13 cellular contexts compared by ENCODE assay signal in genomic region chr6:137148291-137149076, GRCh38. TPM values are rescaled to one million over a fixed set of nuclear protein-coding genes. Genes with fewer than 3 reads are reported as not detected.
DNase-seq lines count a peak whose midpoint lies in the region; ATAC-seq and TF ChIP-seq lines count a peak whose summit lies in the region.
"Had no signal": no experiment of that assay in that cellular context is flagged by ENCODE, and none has a peak within 500 bp of the region (broad histone marks: within the 10 kb centered on the region; RNA-seq: fewer than 3 reads in every experiment).

No MANE protein-coding gene starts in this region.

- no peak for TF ChIP-seq POLR2A in adrenal gland (IDR thresholded peaks at IDR 0.05)

- peak overlapping the region in 1 of 5 donors; percentile 8 for H3K27ac ChIP-seq in adrenal gland
- peak overlapping the region; percentile 39 for H3K27ac ChIP-seq in upper lobe of right lung
- H3K27ac ChIP-seq: ovary had no signal

- no peak overlapping the region for H3K4me3 Mint-ChIP-seq in WTC11
- H3K4me3 Mint-ChIP-seq: activated T-helper 1 cell treated with anti-CD3 and anti-CD28 coated beads, Interleukin-12 subunit alpha, Interleukin-12 subunit beta, Interleukin-2, Interleukin-4 antibody, amounts not matched to agents 30 ng/mL and 10 ng/mL and 1 ng/mL, durations not matched to agents 14 hours and 24 hours and 36 hours; stimulated activated naive CD8-positive, alpha-beta T cell treated with anti-CD3 and anti-CD28 coated beads, Interleukin-15, Interleukin-2, amounts not matched to agents 100 ng/mL and 50 ng/mL, for 24 hours had no signal

- DNase-seq in HS-5 (ENCODE audit: low read depth) (peak; percentile 79), adrenal gland (peak in 6 of 7 donors; percentile 49 to 75 (median 60)), left lobe of liver (ENCODE audit: low spot score) (peak; percentile 64), upper lobe of right lung (no peak), WTC11 (ENCODE audit: low spot score) (no peak), AG08396 (ENCODE audit: low spot score) (no peak), DMS53 (lab: John Stamatoyannopoulos, UW) (no peak)
- DNase-seq: DMS153, NCI-H1048, NCI-H526 treated with DMSO at 0.1 percent for 48 hours, ovary had no signal

- H3K27me3 Mint-ChIP-seq in WTC11 (ENCODE audit: low read depth): no peaks in the 10 kb centered on the region
- H3K27me3 Mint-ChIP-seq: stimulated activated naive CD8-positive, alpha-beta T cell treated with anti-CD3 and anti-CD28 coated beads, Interleukin-15, Interleukin-2, amounts not matched to agents 100 ng/mL and 50 ng/mL, for 24 hours had no signal

- intact Hi-C loops in adrenal gland (cut with DNase I) (no loop called here), upper lobe of right lung (cut with DNase I) (no loop called here)

- H3K27me3 ChIP-seq in adrenal gland (no peaks in the 10 kb centered on the region), upper lobe of right lung (no peaks in the 10 kb centered on the region)
- H3K27me3 ChIP-seq: ovary had no signal

- H3K36me3 ChIP-seq in adrenal gland (replicated peaks in 1 of 2) (no peaks in the 10 kb centered on the region), upper lobe of right lung (no peaks in the 10 kb centered on the region)
- H3K36me3 ChIP-seq: ovary had no signal

- peaks cover 38% of the 10 kb centered on the region for H3K9me3 Mint-ChIP-seq in WTC11
- H3K9me3 Mint-ChIP-seq: stimulated activated naive CD8-positive, alpha-beta T cell treated with anti-CD3 and anti-CD28 coated beads, Interleukin-15, Interleukin-2, amounts not matched to agents 100 ng/mL and 50 ng/mL, for 24 hours had no signal

- CTCF ChIA-PET in WTC11 (lab: Charles Lee): no interaction called here

- WGBS in adrenal gland, 4 donors: 30 to 58% (median 46%) methylated on average over 3 of the region's 3 CpGs

- H3K4me3 ChIP-seq in adrenal gland (no peak overlapping the region), upper lobe of right lung (no peak overlapping the region)
- H3K4me3 ChIP-seq: ovary had no signal

- no peaks in the 10 kb centered on the region for H3K9me3 ChIP-seq in adrenal gland (replicated peaks in 1 of 3)
- no peaks in the 10 kb centered on the region for H3K9me3 ChIP-seq in upper lobe of right lung
- H3K9me3 ChIP-seq: ovary had no signal

- POLR2A ChIA-PET in WTC11 (lab: Charles Lee): no interaction called here

- H3K4me1 ChIP-seq in adrenal gland (replicated peaks in 1 of 2) (no peaks in the 10 kb centered on the region), upper lobe of right lung (no peaks in the 10 kb centered on the region)

- H3K36me3 Mint-ChIP-seq in WTC11: no peaks in the 10 kb centered on the region

- no peak overlapping the region for H3K27ac Mint-ChIP-seq in WTC11
- H3K27ac Mint-ChIP-seq: activated T-helper 1 cell treated with anti-CD3 and anti-CD28 coated beads, Interleukin-12 subunit alpha, Interleukin-12 subunit beta, Interleukin-2, Interleukin-4 antibody, amounts not matched to agents 30 ng/mL and 10 ng/mL and 1 ng/mL, durations not matched to agents 14 hours and 24 hours and 36 hours; stimulated activated naive CD8-positive, alpha-beta T cell treated with anti-CD3 and anti-CD28 coated beads, Interleukin-15, Interleukin-2, amounts not matched to agents 100 ng/mL and 50 ng/mL, for 24 hours had no signal

- peak; percentile 92 for ATAC-seq in left lobe of liver
- ATAC-seq in upper lobe of right lung: peak; percentile 90
- no peak for ATAC-seq in WTC11

- H3K4me1 Mint-ChIP-seq in WTC11: no peaks in the 10 kb centered on the region

- TF ChIP-seq CTCF in adrenal gland (IDR thresholded peaks at IDR 0.05) (no peak), upper lobe of right lung (IDR thresholded peaks at IDR 0.05) (no peak), WTC11 (IDR thresholded peaks at IDR 0.05) (no peak)

TF ChIP-seq in WTC11, 78 proteins besides CTCF, POLR2A, EP300 and RAD21:
- no peak for TF ChIP-seq KAT7 (CRISPR knock-in tag; IDR thresholded peaks at IDR 0.05; ENCODE audit: borderline replicate concordance)
- no peak for TF ChIP-seq SOX15 (CRISPR knock-in tag; IDR thresholded peaks at IDR 0.05)
- TF ChIP-seq ZNF416 (CRISPR knock-in tag; IDR thresholded peaks at IDR 0.05): no peak
- TF ChIP-seq IRF1 (CRISPR knock-in tag; IDR thresholded peaks at IDR 0.05): no peak
- TF ChIP-seq, protein P1, sequence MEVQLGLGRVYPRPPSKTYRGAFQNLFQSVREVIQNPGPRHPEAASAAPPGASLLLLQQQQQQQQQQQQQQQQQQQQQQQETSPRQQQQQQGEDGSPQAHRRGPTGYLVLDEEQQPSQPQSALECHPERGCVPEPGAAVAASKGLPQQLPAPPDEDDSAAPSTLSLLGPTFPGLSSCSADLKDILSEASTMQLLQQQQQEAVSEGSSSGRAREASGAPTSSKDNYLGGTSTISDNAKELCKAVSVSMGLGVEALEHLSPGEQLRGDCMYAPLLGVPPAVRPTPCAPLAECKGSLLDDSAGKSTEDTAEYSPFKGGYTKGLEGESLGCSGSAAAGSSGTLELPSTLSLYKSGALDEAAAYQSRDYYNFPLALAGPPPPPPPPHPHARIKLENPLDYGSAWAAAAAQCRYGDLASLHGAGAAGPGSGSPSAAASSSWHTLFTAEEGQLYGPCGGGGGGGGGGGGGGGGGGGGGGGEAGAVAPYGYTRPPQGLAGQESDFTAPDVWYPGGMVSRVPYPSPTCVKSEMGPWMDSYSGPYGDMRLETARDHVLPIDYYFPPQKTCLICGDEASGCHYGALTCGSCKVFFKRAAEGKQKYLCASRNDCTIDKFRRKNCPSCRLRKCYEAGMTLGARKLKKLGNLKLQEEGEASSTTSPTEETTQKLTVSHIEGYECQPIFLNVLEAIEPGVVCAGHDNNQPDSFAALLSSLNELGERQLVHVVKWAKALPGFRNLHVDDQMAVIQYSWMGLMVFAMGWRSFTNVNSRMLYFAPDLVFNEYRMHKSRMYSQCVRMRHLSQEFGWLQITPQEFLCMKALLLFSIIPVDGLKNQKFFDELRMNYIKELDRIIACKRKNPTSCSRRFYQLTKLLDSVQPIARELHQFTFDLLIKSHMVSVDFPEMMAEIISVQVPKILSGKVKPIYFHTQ (CRISPR knock-in tag; IDR thresholded peaks at IDR 0.05): no peak
- TF ChIP-seq GTF2I (CRISPR knock-in tag; conservative IDR thresholded peaks at IDR 0.05): no peak
- TF ChIP-seq, protein P2, sequence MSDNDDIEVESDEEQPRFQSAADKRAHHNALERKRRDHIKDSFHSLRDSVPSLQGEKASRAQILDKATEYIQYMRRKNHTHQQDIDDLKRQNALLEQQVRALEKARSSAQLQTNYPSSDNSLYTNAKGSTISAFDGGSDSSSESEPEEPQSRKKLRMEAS (CRISPR knock-in tag; IDR thresholded peaks at IDR 0.05): no peak
- no peak for TF ChIP-seq ESRRA (CRISPR knock-in tag; IDR thresholded peaks at IDR 0.05; ENCODE audit: borderline replicate concordance)
- no peak for TF ChIP-seq ZNF219 (CRISPR knock-in tag; IDR thresholded peaks at IDR 0.05; ENCODE audit: borderline replicate concordance)
- no peak for TF ChIP-seq ZNF281 (CRISPR knock-in tag; IDR thresholded peaks at IDR 0.05)
- TF ChIP-seq SMAD3 (CRISPR knock-in tag; IDR thresholded peaks at IDR 0.05; ENCODE audit: borderline replicate concordance): no peak
- no peak for TF ChIP-seq TCF7 (CRISPR knock-in tag; IDR thresholded peaks at IDR 0.05; ENCODE audit: low read depth)
- TF ChIP-seq NR1H2 (CRISPR knock-in tag; IDR thresholded peaks at IDR 0.05): no peak
- no peak for TF ChIP-seq HMGA2 (CRISPR knock-in tag; IDR thresholded peaks at IDR 0.05)
- no peak for TF ChIP-seq ZNF423 (CRISPR knock-in tag; IDR thresholded peaks at IDR 0.05)

RNA-seq across cellular contexts. Expression of gene IL22RA2, which starts 25.0 kb away (rescaled TPM):
- total RNA-seq in adrenal gland: not detected
- not detected for polyA plus RNA-seq in adrenal gland
- not detected for total RNA-seq in left lobe of liver
- total RNA-seq in upper lobe of right lung: not detected
- not detected in 3 replicates for total RNA-seq in WTC11 (2021)
- total RNA-seq: activated T-helper 1 cell treated with anti-CD3 and anti-CD28 coated beads, Interleukin-12 subunit alpha, Interleukin-12 subunit beta, Interleukin-2, Interleukin-4 antibody, amounts not matched to agents 30 ng/mL and 10 ng/mL and 1 ng/mL, durations not matched to agents 14 hours and 24 hours and 36 hours; ovary had no signal
- polyA plus RNA-seq: ovary had no signal

Comparison
In these comparisons a context has a peak if more than half of its experiments do, and no peak if none do; other contexts are left out.
1. DNase-seq: peak in HS-5 (single experiment), adrenal gland (6 of 7) and left lobe of liver (single experiment); none in upper lobe of right lung (single experiment), WTC11 (single experiment), AG08396 (single experiment) and DMS53 (single experiment).